23 cellular contexts compared by ENCODE assay signal in the genomic region with DNA sequence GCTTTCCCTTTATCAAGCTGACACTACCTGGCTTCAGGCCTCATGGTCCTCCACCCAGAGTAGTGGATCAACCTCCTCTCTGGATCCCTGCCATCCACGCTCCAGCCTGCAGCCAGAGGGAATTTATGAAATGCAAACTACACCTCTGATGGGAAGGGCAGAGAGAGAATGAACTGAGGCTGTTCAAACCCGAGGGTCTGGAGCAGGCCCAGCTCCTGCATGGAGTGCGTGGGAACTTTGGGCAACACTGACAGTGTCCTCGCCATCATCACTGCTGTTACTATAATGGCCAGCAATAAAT.
"Had no signal": no experiment of that assay in that cellular context is flagged by ENCODE, and none has a peak within 500 bp of the region (broad histone marks: within the 10 kb centered on the region; RNA-seq: fewer than 3 reads in every experiment).

No MANE protein-coding gene starts in this region.

- H3K36me3 ChIP-seq: neural progenitor cell, prostate gland had no signal

- H3K27ac ChIP-seq: hepatocyte, neural progenitor cell, prostate gland, VCaP had no signal

- DNase-seq: activated CD4-positive, alpha-beta T cell treated with anti-CD3 and anti-CD28 coated beads, Interleukin-2, amount 10 ng/mL, durations not matched to agents 7 days and 5 days; activated CD8-positive, alpha-beta memory T cell treated with anti-CD3 and anti-CD28 coated beads, Interleukin-2, amount 10 ng/mL, durations not matched to agents 7 days and 5 days; activated CD8-positive, alpha-beta T cell treated with anti-CD3 and anti-CD28 coated beads for 36 hours; activated gamma-delta T cell treated with Interleukin-2 at 50 U/mL for 16 hours; activated T-cell treated with anti-CD3 and anti-CD28 coated beads for 4 hours; anterior cingulate cortex; dermis blood vessel endothelial cell; effector memory CD4-positive, alpha-beta T cell; foreskin melanocyte; immature natural killer cell; left ventricle myocardium superior; mammary epithelial cell; midbrain; stimulated activated CD4-positive, alpha-beta T cell treated with anti-CD3 and anti-CD28 coated beads, Interleukin-12 subunit alpha, Interleukin-12 subunit beta, amount 100 ng/mL, for 4 hours; stimulated activated CD4-positive, alpha-beta T cell treated with anti-CD3 and anti-CD28 coated beads, Interleukin-4, amount 100 ng/mL, for 4 hours; stimulated activated naive CD8-positive, alpha-beta T cell treated with anti-CD3 and anti-CD28 coated beads, Interleukin-15, Interleukin-2, amounts not matched to agents 100 U/mL and 50 U/mL, for 24 hours had no signal

- H3K27me3 ChIP-seq: hepatocyte, neural progenitor cell had no signal

- H3K4me2 ChIP-seq: hepatocyte, neural progenitor cell had no signal

- H3K9ac ChIP-seq: neural progenitor cell had no signal

- H3K4me3 ChIP-seq: hepatocyte, neural progenitor cell, prostate gland had no signal

- H3K4me1 ChIP-seq: prostate gland had no signal

- H2AFZ ChIP-seq: hepatocyte, neural progenitor cell had no signal

- ATAC-seq: activated CD4-positive, CD25-positive, alpha-beta regulatory T cell treated with anti-CD3 and anti-CD28 coated beads, Interleukin-2, amount 50 U/mL, for 24 hours; activated CD8-positive, alpha-beta memory T cell treated with anti-CD3 and anti-CD28 coated beads, Interleukin-2, amount 10 ng/mL, durations not matched to agents 7 days and 5 days; activated CD8-positive, alpha-beta T cell treated with anti-CD3 and anti-CD28 coated beads for 36 hours; esophagus mucosa; left ventricle myocardium superior; stimulated activated naive CD8-positive, alpha-beta T cell treated with anti-CD3 and anti-CD28 coated beads, Interleukin-15, Interleukin-2, amounts not matched to agents 100 U/mL and 50 U/mL, for 24 hours; T-cell had no signal

- H3K9me3 ChIP-seq: prostate gland had no signal
